ENCODE assay signal across 6 cellular contexts in the genomic region with DNA sequence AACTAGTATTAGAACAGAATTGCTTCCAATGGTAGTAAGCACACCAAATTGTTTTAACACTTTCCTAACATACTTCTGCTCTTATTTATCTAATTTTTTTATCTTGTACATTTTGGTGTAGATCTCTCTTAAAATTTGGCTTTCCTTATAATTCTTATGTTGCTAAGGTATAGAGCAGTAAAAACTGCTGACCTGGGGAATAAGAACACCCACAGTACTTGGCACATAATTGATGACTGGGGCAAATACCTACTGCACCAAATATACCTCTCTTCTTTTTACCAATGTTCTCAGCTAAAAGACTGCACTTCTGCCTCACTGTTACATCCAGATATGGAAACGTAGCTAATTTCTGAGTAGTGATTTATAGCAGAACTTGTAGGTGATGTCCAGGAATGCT.
"Had no signal": no experiment of that assay in that cellular context is flagged by ENCODE, and none has a peak within 500 bp of the region (broad histone marks: within the 10 kb centered on the region; RNA-seq: fewer than 3 reads in every experiment).

No MANE protein-coding gene starts in this region.

- H3K4me2 ChIP-seq: GM23338 had no signal

- FAIRE-seq: HTR-8/SVneo, K562 had no signal

- H3K4me3 Mint-ChIP-seq: GM23338, H9 had no signal

- DNase-seq: H9, HCEC 1CT, KG1 had no signal

- H3K4me3 ChIP-seq: GM23338, K562 had no signal

- ATAC-seq: GM23338, K562 had no signal

- H2AFZ ChIP-seq: GM23338 had no signal

- H3K27ac Mint-ChIP-seq: GM23338, H9 had no signal
